2 cellular contexts compared by ENCODE assay signal in the genomic region with DNA sequence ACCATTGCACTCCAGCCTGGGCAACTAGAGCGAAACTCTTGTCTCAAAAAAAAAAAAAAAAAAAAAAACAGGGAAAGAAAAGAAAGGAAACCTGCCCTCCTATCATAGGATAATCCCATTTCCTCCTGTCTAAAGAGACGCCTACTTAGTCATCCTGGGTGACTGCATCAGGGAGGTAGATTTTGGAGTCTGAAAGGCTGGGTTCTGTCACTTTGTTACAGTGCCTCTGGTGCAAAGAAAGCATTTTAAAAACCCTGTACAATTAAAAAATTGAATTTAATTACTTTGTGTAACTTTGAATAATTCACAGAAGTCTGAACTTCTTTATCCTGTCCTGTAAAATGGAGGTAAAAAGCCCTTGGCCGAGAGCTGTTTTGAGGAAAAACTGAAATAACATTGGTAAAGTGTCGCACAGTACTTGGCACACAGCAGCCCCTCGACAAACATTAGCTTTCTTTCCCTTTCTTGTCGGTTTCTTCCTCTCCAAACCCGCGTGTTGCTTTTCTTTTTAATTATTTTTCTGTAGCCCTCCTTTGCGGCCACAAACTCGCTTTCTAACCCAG.
TF ChIP-seq lines count a peak whose summit lies in the region.

No MANE protein-coding gene starts in this region.

TF ChIP-seq in GM12878, 131 proteins besides CTCF, POLR2A, EP300 and RAD21:
- TF ChIP-seq IKZF2 (IDR thresholded peaks at IDR 0.05) (no peak), FOS (IDR thresholded peaks at IDR 0.05; ENCODE audit: borderline replicate concordance, extremely low read depth, insufficient read length) (no peak), TARDBP (IDR thresholded peaks at IDR 0.05; ENCODE audit: borderline replicate concordance) (no peak), RBBP5 (conservative IDR thresholded peaks at IDR 0.05) (no peak), ZNF24 (IDR thresholded peaks at IDR 0.05) (0 out of 2 replicates have a peak, but pooled peaks have one; percentile 5), RUNX3 (IDR thresholded peaks at IDR 0.05; ENCODE audit: low read length) (0 out of 2 replicates have a peak, but pooled peaks have one; percentile 14), NR2C2 (IDR thresholded peaks at IDR 0.05; ENCODE audit: borderline replicate concordance, control insufficient read depth, insufficient read length, low read depth) (no peak), SUPT20H (IDR thresholded peaks at IDR 0.05; ENCODE audit: borderline replicate concordance, control insufficient read depth, low read depth, low read length) (no peak), PAX8 (IDR thresholded peaks at IDR 0.05) (0 out of 2 replicates have a peak, but pooled peaks have one; percentile 51), DPF2 (IDR thresholded peaks at IDR 0.05) (no peak), STAT1 (conservative IDR thresholded peaks at IDR 0.05) (no peak), SMARCA5 (IDR thresholded peaks at IDR 0.05) (0 out of 2 replicates have a peak, but pooled peaks have one; percentile 25)
- TF ChIP-seq, protein P1, sequence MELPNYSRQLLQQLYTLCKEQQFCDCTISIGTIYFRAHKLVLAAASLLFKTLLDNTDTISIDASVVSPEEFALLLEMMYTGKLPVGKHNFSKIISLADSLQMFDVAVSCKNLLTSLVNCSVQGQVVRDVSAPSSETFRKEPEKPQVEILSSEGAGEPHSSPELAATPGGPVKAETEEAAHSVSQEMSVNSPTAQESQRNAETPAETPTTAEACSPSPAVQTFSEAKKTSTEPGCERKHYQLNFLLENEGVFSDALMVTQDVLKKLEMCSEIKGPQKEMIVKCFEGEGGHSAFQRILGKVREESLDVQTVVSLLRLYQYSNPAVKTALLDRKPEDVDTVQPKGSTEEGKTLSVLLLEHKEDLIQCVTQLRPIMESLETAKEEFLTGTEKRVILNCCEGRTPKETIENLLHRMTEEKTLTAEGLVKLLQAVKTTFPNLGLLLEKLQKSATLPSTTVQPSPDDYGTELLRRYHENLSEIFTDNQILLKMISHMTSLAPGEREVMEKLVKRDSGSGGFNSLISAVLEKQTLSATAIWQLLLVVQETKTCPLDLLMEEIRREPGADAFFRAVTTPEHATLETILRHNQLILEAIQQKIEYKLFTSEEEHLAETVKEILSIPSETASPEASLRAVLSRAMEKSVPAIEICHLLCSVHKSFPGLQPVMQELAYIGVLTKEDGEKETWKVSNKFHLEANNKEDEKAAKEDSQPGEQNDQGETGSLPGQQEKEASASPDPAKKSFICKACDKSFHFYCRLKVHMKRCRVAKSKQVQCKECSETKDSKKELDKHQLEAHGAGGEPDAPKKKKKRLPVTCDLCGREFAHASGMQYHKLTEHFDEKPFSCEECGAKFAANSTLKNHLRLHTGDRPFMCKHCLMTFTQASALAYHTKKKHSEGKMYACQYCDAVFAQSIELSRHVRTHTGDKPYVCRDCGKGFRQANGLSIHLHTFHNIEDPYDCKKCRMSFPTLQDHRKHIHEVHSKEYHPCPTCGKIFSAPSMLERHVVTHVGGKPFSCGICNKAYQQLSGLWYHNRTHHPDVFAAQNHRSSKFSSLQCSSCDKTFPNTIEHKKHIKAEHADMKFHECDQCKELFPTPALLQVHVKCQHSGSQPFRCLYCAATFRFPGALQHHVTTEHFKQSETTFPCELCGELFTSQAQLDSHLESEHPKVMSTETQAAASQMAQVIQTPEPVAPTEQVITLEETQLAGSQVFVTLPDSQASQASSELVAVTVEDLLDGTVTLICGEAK (IDR thresholded peaks at IDR 0.05; ENCODE audit: borderline replicate concordance): 0 out of 2 replicates have a peak, but pooled peaks have one; percentile 36

TF ChIP-seq in liver, 16 proteins besides CTCF, POLR2A, EP300 and RAD21:
- TF ChIP-seq FOXA2 (IDR thresholded peaks at IDR 0.05) (no peak), YY1 (IDR thresholded peaks at IDR 0.05) (no peak), NR2F2 (IDR thresholded peaks at IDR 0.05) (no peak), RXRA (IDR thresholded peaks at IDR 0.05) (no peak), EGR1 (IDR thresholded peaks at IDR 0.05; ENCODE audit: low read depth in 2 of 2) (no peak), SP1 (IDR thresholded peaks at IDR 0.05) (no peak)
- TF ChIP-seq, protein P2, sequence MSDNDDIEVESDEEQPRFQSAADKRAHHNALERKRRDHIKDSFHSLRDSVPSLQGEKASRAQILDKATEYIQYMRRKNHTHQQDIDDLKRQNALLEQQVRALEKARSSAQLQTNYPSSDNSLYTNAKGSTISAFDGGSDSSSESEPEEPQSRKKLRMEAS (IDR thresholded peaks at IDR 0.05): no peak
- TF ChIP-seq, protein P3, sequence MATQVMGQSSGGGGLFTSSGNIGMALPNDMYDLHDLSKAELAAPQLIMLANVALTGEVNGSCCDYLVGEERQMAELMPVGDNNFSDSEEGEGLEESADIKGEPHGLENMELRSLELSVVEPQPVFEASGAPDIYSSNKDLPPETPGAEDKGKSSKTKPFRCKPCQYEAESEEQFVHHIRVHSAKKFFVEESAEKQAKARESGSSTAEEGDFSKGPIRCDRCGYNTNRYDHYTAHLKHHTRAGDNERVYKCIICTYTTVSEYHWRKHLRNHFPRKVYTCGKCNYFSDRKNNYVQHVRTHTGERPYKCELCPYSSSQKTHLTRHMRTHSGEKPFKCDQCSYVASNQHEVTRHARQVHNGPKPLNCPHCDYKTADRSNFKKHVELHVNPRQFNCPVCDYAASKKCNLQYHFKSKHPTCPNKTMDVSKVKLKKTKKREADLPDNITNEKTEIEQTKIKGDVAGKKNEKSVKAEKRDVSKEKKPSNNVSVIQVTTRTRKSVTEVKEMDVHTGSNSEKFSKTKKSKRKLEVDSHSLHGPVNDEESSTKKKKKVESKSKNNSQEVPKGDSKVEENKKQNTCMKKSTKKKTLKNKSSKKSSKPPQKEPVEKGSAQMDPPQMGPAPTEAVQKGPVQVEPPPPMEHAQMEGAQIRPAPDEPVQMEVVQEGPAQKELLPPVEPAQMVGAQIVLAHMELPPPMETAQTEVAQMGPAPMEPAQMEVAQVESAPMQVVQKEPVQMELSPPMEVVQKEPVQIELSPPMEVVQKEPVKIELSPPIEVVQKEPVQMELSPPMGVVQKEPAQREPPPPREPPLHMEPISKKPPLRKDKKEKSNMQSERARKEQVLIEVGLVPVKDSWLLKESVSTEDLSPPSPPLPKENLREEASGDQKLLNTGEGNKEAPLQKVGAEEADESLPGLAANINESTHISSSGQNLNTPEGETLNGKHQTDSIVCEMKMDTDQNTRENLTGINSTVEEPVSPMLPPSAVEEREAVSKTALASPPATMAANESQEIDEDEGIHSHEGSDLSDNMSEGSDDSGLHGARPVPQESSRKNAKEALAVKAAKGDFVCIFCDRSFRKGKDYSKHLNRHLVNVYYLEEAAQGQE (IDR thresholded peaks at IDR 0.05): no peak
- TF ChIP-seq, protein P4, sequence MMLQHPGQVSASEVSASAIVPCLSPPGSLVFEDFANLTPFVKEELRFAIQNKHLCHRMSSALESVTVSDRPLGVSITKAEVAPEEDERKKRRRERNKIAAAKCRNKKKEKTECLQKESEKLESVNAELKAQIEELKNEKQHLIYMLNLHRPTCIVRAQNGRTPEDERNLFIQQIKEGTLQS (IDR thresholded peaks at IDR 0.05): no peak
